Comparison of ENCODE assay signal across 8 cellular contexts in the genomic region with DNA sequence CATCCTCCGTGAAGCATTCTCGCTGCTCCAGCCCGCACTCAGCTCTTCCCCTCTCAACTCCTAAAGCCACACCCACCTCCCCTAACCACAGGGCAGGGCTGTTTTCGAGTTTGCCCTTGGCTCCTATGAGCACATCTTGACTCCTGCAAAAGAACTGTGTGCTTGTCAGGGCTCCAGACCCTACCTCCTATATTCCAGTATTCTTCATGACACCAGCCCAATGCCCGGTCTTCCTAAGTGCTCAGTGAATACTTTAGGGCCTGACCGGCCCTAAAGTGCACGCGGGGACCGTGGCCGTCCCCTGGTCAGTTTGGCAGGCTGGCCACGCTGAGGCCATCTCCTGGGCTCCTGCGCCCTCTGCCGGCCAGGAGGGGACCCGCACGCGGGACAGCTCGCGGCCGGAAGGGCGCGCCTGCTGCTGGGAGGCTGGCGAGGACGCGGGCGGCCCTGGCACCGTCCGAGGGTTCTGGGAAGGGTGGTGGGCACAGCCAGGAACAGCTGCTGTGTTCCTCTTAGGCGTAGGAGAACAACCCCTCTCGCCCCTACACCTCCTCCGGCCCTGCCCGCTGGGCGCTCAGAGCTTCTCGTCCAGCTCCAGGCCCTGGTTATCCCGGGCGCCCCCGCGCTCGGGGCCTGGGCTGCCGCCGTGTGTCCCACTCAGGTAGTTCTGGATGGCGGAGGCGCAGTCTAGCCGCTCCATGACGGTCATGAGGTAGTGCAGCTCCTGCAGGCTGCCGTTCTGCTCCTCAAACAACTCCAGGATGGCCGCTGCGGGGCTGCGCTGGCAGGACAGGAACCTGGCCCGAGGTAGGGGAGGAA. TPM values are rescaled to one million over a fixed set of nuclear protein-coding genes. Genes with fewer than 3 reads are reported as not detected.
DNase-seq lines count a peak whose midpoint lies in the region; ATAC-seq and TF ChIP-seq lines count a peak whose summit lies in the region.

No MANE protein-coding gene starts in this region.

- no peak overlapping the region for H2BK5ac ChIP-seq in mesenchymal stem cell (ENCODE audit: low read depth, low read length, poor library complexity, severe bottlenecking)

- CTCF ChIA-PET in AG04450 (lab: Charles Lee): interaction anchor here (0.6 to 10.3 kb wide), 64 partner anchors 8 to 478 kb away, joined by 3 to 183 read pairs (median 4); a partner anchor contains a TSS
- CTCF ChIA-PET in activated CD4-positive, alpha-beta memory T cell treated with anti-CD3 and anti-CD28 coated beads for 36 hours (lab: Charles Lee): interaction anchor here (0.6 to 5.6 kb wide), 27 partner anchors 9 to 1765 kb away, joined by 3 to 57 read pairs (median 7); a partner anchor contains a TSS

- H3K4me3 Mint-ChIP-seq in activated CD4-positive, alpha-beta memory T cell treated with anti-CD3 and anti-CD28 coated beads for 36 hours: peak overlapping the region; percentile 72

- no peaks in the 10 kb centered on the region for H3K79me1 ChIP-seq in mesenchymal stem cell (replicated peaks; ENCODE audit: low read length, poor library complexity, severe bottlenecking)

- DNase-seq in AG04450 (ENCODE audit: low read depth, low spot score) (peak; percentile 18), NCI-H526 treated with DMSO at 0.1 percent for 48 hours (lab: John Stamatoyannopoulos, UW) (peak; percentile 73), mesenchymal stem cell (peak; percentile 73)
- peak; percentile 83 for DNase-seq in activated CD4-positive, alpha-beta memory T cell treated with anti-CD3 and anti-CD28 coated beads for 36 hours
- peak; percentile 56 for DNase-seq in effector CD8-positive, alpha-beta T cell (lab: John Stamatoyannopoulos, UW)
- DNase-seq in stimulated activated CD4-positive, alpha-beta T cell treated with anti-CD3 and anti-CD28 coated beads, TNF-alpha, amount 100 ng/mL, for 48 hours (ENCODE audit: low read depth in 3 of 3): peak; percentile 48 to 78 (median 52)

- H3K4me3 ChIP-seq in AG04450 (ENCODE audit: low read depth, low read length) (peak overlapping the region; percentile 60), mesenchymal stem cell (ENCODE audit: insufficient read depth in 1 of 2, low read depth in 1 of 2, low read length in 2 of 2) (peak overlapping the region; percentile 60 to 76)

- peak overlapping the region; percentile 88 for H3K9ac ChIP-seq in mesenchymal stem cell (ENCODE audit: low read length)

- H4K8ac ChIP-seq in mesenchymal stem cell (ENCODE audit: low read length): peak overlapping the region; percentile 97

- H2BK12ac ChIP-seq in mesenchymal stem cell (ENCODE audit: low read length in 2 of 2): peak overlapping the region in 1 of 2 experiments; percentile 67

- POLR2A ChIA-PET in AG04450 (lab: Yijun Ruan, JAX): no interaction called here
- POLR2A ChIA-PET in activated CD4-positive, alpha-beta memory T cell treated with anti-CD3 and anti-CD28 coated beads for 36 hours (lab: Charles Lee): interaction anchor here (1.6 kb wide), 1 partner anchor 13 kb away, joined by 3 read pairs; no protein-coding TSS in a partner anchor

- peaks cover 17% of the 10 kb centered on the region for H3K4me1 Mint-ChIP-seq in activated CD4-positive, alpha-beta memory T cell treated with anti-CD3 and anti-CD28 coated beads for 36 hours (ENCODE audit: low read depth)

- no peaks in the 10 kb centered on the region for H3K27me3 Mint-ChIP-seq in activated CD4-positive, alpha-beta memory T cell treated with anti-CD3 and anti-CD28 coated beads for 36 hours

- H3K9me3 ChIP-seq in AG04450 (ENCODE audit: control insufficient read depth, insufficient read depth, low read length) (no peaks in the 10 kb centered on the region; the same call in 1 of the 2 replicates), mesenchymal stem cell (ENCODE audit: control insufficient read depth, low read length) (no peaks in the 10 kb centered on the region)

- peak overlapping the region; percentile 75 to 85 for H3K18ac ChIP-seq in mesenchymal stem cell (ENCODE audit: low read depth in 1 of 2, low read length in 2 of 2)

- H2AFZ ChIP-seq in mesenchymal stem cell (ENCODE audit: low read depth, low read length): peak overlapping the region; percentile 77

- no peaks in the 10 kb centered on the region for H3K9me3 Mint-ChIP-seq in activated CD4-positive, alpha-beta memory T cell treated with anti-CD3 and anti-CD28 coated beads for 36 hours

- peaks cover 4% of the 10 kb centered on the region for H3K27me3 ChIP-seq in AG04450 (ENCODE audit: control insufficient read depth, insufficient read depth, low read length)
- peaks cover 0 to 31% of the 10 kb centered on the region in 2 experiments for H3K27me3 ChIP-seq in mesenchymal stem cell (ENCODE audit: control insufficient read depth in 1 of 2, insufficient read depth in 1 of 2, low read length in 2 of 2)

- H3K4me2 ChIP-seq in mesenchymal stem cell (ENCODE audit: low read length, poor library complexity, severe bottlenecking): peak overlapping the region; percentile 65

- peak overlapping the region; percentile 31 for H2BK15ac ChIP-seq in mesenchymal stem cell (ENCODE audit: low read depth, poor library complexity, severe bottlenecking)

- H3K4me1 ChIP-seq in mesenchymal stem cell (ENCODE audit: control insufficient read depth, insufficient read depth, low read depth, low read length): peaks cover 9% of the 10 kb centered on the region

- H2BK120ac ChIP-seq in mesenchymal stem cell (ENCODE audit: low read depth, low read length): peak overlapping the region; percentile 55

- no peak overlapping the region for H2AK5ac ChIP-seq in mesenchymal stem cell (ENCODE audit: low read length, severe bottlenecking)

- H3K36me3 Mint-ChIP-seq in activated CD4-positive, alpha-beta memory T cell treated with anti-CD3 and anti-CD28 coated beads for 36 hours: no peaks in the 10 kb centered on the region

- ATAC-seq in GM18858 (IDR thresholded peaks at IDR 0.05; ENCODE audit: unreplicated experiment): peak; percentile 68
- peak; percentile 88 for ATAC-seq in HG03045 (IDR thresholded peaks at IDR 0.05; ENCODE audit: unreplicated experiment)

- H3K23ac ChIP-seq in mesenchymal stem cell (ENCODE audit: low read length in 2 of 2): no peak overlapping the region

- H3K14ac ChIP-seq in mesenchymal stem cell (ENCODE audit: low read length in 2 of 2): peak overlapping the region in 1 of 2 experiments; percentile 30

- peak overlapping the region; percentile 20 for H3K27ac Mint-ChIP-seq in activated CD4-positive, alpha-beta memory T cell treated with anti-CD3 and anti-CD28 coated beads for 36 hours

- no peaks in the 10 kb centered on the region for H3K36me3 ChIP-seq in mesenchymal stem cell (ENCODE audit: control insufficient read depth in 1 of 2, insufficient read depth in 2 of 2, low read depth in 1 of 2, low read length in 2 of 2)

- H3K27ac ChIP-seq in AG04450 (ENCODE audit: low read depth, low read length) (no peak overlapping the region), mesenchymal stem cell (ENCODE audit: low read length, poor library complexity, severe bottlenecking) (peak overlapping the region; percentile 47)

- H3K4ac ChIP-seq in mesenchymal stem cell (ENCODE audit: low read depth in 1 of 2, low read length in 2 of 2): peak overlapping the region in 1 of 2 experiments; percentile 21

- TF ChIP-seq CTCF in AG04450 (IDR thresholded peaks at IDR 0.05; ENCODE audit: low read depth, low read length): peak; percentile 89

- intact Hi-C loops in activated CD4-positive, alpha-beta memory T cell treated with anti-CD3 and anti-CD28 coated beads for 36 hours (cut with micrococcal nuclease): loop anchor here (1.0 kb wide), 2 partner anchors 22 to 44 kb away; a partner anchor contains a TSS

- WGBS in mesenchymal stem cell: 6% methylated on average over 36 of the region's 49 CpGs

- peak overlapping the region; percentile 92 for H4K91ac ChIP-seq in mesenchymal stem cell (ENCODE audit: low read length)

RNA-seq across cellular contexts. Expression of a gene that starts 11.0 kb away (rescaled TPM):
- polyA plus RNA-seq in AG04450 (2011; rRNA removed): 0.02 TPM in 2 replicates
- not detected in 2 replicates for polyA minus RNA-seq in AG04450 (2011; rRNA and poly(A)+ RNA removed)
- 1 to 10 TPM; 2.4 to 2.5 TPM for total RNA-seq in activated CD4-positive, alpha-beta memory T cell treated with anti-CD3 and anti-CD28 coated beads for 36 hours
- 0.11 TPM for polyA plus RNA-seq in mesenchymal stem cell (2013, experiment 1 of 2)
- polyA plus RNA-seq in mesenchymal stem cell (2013, experiment 2 of 2): 0.08 TPM

RNA-seq across cellular contexts. Expression of a gene that starts 14.3 kb away (rescaled TPM):
- not detected in 2 replicates for polyA plus RNA-seq in AG04450 (2011; rRNA removed)
- not detected in 2 replicates for polyA minus RNA-seq in AG04450 (2011; rRNA and poly(A)+ RNA removed)
- total RNA-seq in activated CD4-positive, alpha-beta memory T cell treated with anti-CD3 and anti-CD28 coated beads for 36 hours: not detected
- polyA plus RNA-seq in mesenchymal stem cell (2013, experiment 1 of 2): not detected
- polyA plus RNA-seq in mesenchymal stem cell (2013, experiment 2 of 2): not detected

RNA-seq across cellular contexts. Expression of a gene that starts 25.0 kb away (rescaled TPM):
- not detected in 2 replicates for polyA plus RNA-seq in AG04450 (2011; rRNA removed)
- not detected in 2 replicates for polyA minus RNA-seq in AG04450 (2011; rRNA and poly(A)+ RNA removed)
- not detected for total RNA-seq in activated CD4-positive, alpha-beta memory T cell treated with anti-CD3 and anti-CD28 coated beads for 36 hours
- not detected for polyA plus RNA-seq in mesenchymal stem cell (2013, experiment 1 of 2)
- not detected for polyA plus RNA-seq in mesenchymal stem cell (2013, experiment 2 of 2)

RNA-seq across cellular contexts. Expression of a gene that starts 44.1 kb away (rescaled TPM):
- 7.0 and 10.0 TPM in 2 replicates for polyA plus RNA-seq in AG04450 (2011; rRNA removed)
- polyA minus RNA-seq in AG04450 (2011; rRNA and poly(A)+ RNA removed): 2.8 and 5.8 TPM in 2 replicates
- total RNA-seq in activated CD4-positive, alpha-beta memory T cell treated with anti-CD3 and anti-CD28 coated beads for 36 hours: 10 to 100 TPM; 40.5 to 42.9 TPM
- polyA plus RNA-seq in mesenchymal stem cell (2013, experiment 1 of 2): 18.6 TPM
- 18.9 TPM for polyA plus RNA-seq in mesenchymal stem cell (2013, experiment 2 of 2)

RNA-seq across cellular contexts. Expression of a gene that starts 44.8 kb away (rescaled TPM):
- 10.1 and 13.4 TPM in 2 replicates for polyA plus RNA-seq in AG04450 (2011; rRNA removed)
- 31.1 and 31.9 TPM in 2 replicates for polyA minus RNA-seq in AG04450 (2011; rRNA and poly(A)+ RNA removed)
- total RNA-seq in activated CD4-positive, alpha-beta memory T cell treated with anti-CD3 and anti-CD28 coated beads for 36 hours: 10 to 100 TPM; 30.2 to 30.4 TPM
- 15.8 TPM for polyA plus RNA-seq in mesenchymal stem cell (2013, experiment 1 of 2)
- polyA plus RNA-seq in mesenchymal stem cell (2013, experiment 2 of 2): 15.3 TPM

Comparison
In these comparisons a context has a peak if more than half of its experiments do, and no peak if none do; other contexts are left out.
1. DNase-seq: peak in every context shown above with its lines; median percentile 83 in activated CD4-positive, alpha-beta memory T cell treated with anti-CD3 and anti-CD28 coated beads for 36 hours; 73 in NCI-H526 treated with DMSO at 0.1 percent for 48 hours; 73 in mesenchymal stem cell; 56 in effector CD8-positive, alpha-beta T cell; 52 in stimulated activated CD4-positive, alpha-beta T cell treated with anti-CD3 and anti-CD28 coated beads, TNF-alpha, amount 100 ng/mL, for 48 hours; 18 in AG04450.